Comparison of ENCODE assay signal across 8 cellular contexts in the genomic region with DNA sequence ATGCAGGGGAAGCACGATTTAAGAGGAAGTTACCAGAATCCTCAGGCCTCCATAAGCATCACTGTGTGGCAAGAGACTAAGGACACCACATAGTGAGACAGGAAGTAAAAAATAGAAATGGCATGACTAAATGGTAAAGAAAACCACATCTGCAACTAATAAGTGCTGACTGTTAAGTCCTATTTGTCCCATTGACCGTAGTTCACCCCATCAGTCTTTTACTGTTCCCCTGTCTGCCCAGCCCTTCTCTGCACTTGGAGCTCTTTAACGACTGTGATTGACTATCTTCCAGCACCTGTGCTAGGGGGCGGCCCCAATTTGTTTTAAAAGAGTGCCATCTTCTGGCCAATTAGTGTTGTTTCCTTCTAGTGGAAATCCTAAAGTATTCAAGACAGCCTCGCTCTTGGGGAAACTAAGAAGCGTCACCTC.
DNase-seq lines count a peak whose midpoint lies in the region; FAIRE-seq and TF ChIP-seq lines count a peak whose summit lies in the region.

No MANE protein-coding gene starts in this region.

- H3K9me2 ChIP-seq in SU-DHL-6 (replicated peaks; ENCODE audit: insufficient read depth, low read length), result no peaks in the 10 kb centered on the region
- no peaks in the 10 kb centered on the region for H3K9me2 ChIP-seq in hepatocyte (replicated peaks; ENCODE audit: insufficient read depth)

- DNase-seq in EH (ENCODE audit: low read depth) (peak; percentile 46), NCI-H1417 (lab: John Stamatoyannopoulos, UW) (peak; percentile 25 to 79 (median 33)), astrocyte (ENCODE audit: low read depth) (peak; percentile 25), hepatocyte (ENCODE audit: low spot score) (peak; percentile 77), smooth muscle cell of the brain vasculature (ENCODE audit: low read depth, low spot score) (peak; percentile 21), coronary artery (ENCODE audit: low spot score) (no peak)

- no peak overlapping the region for H3K4me3 Mint-ChIP-seq in astrocyte (ENCODE audit: unreplicated experiment)

- POLR2A ChIA-PET in HEK293 (lab: Yijun Ruan, JAX), result no interaction called here

- H3K9ac ChIP-seq in SU-DHL-6 (ENCODE audit: low read length), result no peak overlapping the region
- no peak overlapping the region for H3K9ac ChIP-seq in astrocyte (ENCODE audit: low read length)

- FAIRE-seq in astrocyte (lab: Jason Lieb, UNC), result peak; percentile 62

- H3K4me1 ChIP-seq in HEK293 (ENCODE audit: control insufficient read depth, insufficient read depth, low read length) (no peaks in the 10 kb centered on the region), astrocyte (ENCODE audit: insufficient read depth, low read length) (no peaks in the 10 kb centered on the region), hepatocyte (ENCODE audit: insufficient read depth) (peaks cover 4% of the 10 kb centered on the region)

- H3K4me3 ChIP-seq in HEK293 (ENCODE audit: low read depth, low read length) (no peak overlapping the region), SU-DHL-6 (ENCODE audit: insufficient read depth, low read length, poor library complexity, severe bottlenecking) (no peak overlapping the region), astrocyte (ENCODE audit: insufficient read depth, low read depth, low read length) (no peak overlapping the region), hepatocyte (no peak overlapping the region), coronary artery (no peak overlapping the region)

- peak; percentile 32; the same call in 1 of the 2 replicates for TF ChIP-seq CTCF in HEK293 (tag by site-specific recombination; IDR thresholded peaks at IDR 0.05)
- TF ChIP-seq CTCF in SU-DHL-6 (IDR thresholded peaks at IDR 0.05; ENCODE audit: insufficient read depth, low read length, poor library complexity, severe bottlenecking), result peak; percentile 18
- peak; percentile 27 for TF ChIP-seq CTCF in astrocyte (IDR thresholded peaks at IDR 0.05; ENCODE audit: insufficient read depth, low read depth, low read length)
- TF ChIP-seq CTCF in hepatocyte (IDR thresholded peaks at IDR 0.05; ENCODE audit: poor library complexity), result peak; percentile 78
- no peak for TF ChIP-seq CTCF in coronary artery (IDR thresholded peaks at IDR 0.05)

- H3K27ac ChIP-seq in HEK293 (ENCODE audit: extremely low read depth, low read depth, low read length), result no peak overlapping the region
- no peak overlapping the region for H3K27ac ChIP-seq in SU-DHL-6 (ENCODE audit: low read depth, low read length)
- no peak overlapping the region for H3K27ac ChIP-seq in astrocyte (ENCODE audit: low read depth, low read length)
- no peak overlapping the region for H3K27ac ChIP-seq in hepatocyte
- H3K27ac ChIP-seq in coronary artery, result no peak overlapping the region

- peaks cover 3% of the 10 kb centered on the region for H3K4me1 Mint-ChIP-seq in astrocyte (ENCODE audit: low read depth, unreplicated experiment)

- H3K79me2 ChIP-seq in SU-DHL-6 (ENCODE audit: insufficient read depth, low read length), result no peaks in the 10 kb centered on the region
- H3K79me2 ChIP-seq in astrocyte (ENCODE audit: insufficient read depth, low read length), result no peaks in the 10 kb centered on the region
- H3K79me2 ChIP-seq in hepatocyte, result no peaks in the 10 kb centered on the region

- no peaks in the 10 kb centered on the region for H3K9me3 Mint-ChIP-seq in astrocyte (ENCODE audit: unreplicated experiment)

- no peak overlapping the region for H3K4me2 ChIP-seq in SU-DHL-6 (ENCODE audit: low read depth, low read length, poor library complexity, severe bottlenecking)
- no peak overlapping the region for H3K4me2 ChIP-seq in astrocyte (ENCODE audit: low read length)
- no peak overlapping the region for H3K4me2 ChIP-seq in hepatocyte

- H2AFZ ChIP-seq in SU-DHL-6 (ENCODE audit: low read depth, low read length, severe bottlenecking), result no peak overlapping the region
- H2AFZ ChIP-seq in astrocyte (ENCODE audit: low read depth, low read length), result no peak overlapping the region
- no peak overlapping the region for H2AFZ ChIP-seq in hepatocyte

- H4K20me1 ChIP-seq in SU-DHL-6 (ENCODE audit: low read depth, low read length) (no peaks in the 10 kb centered on the region), astrocyte (ENCODE audit: insufficient read depth, low read length) (no peaks in the 10 kb centered on the region), hepatocyte (ENCODE audit: insufficient read depth, poor library complexity, severe bottlenecking) (no peaks in the 10 kb centered on the region)

- no peak overlapping the region for H3K27ac Mint-ChIP-seq in astrocyte (ENCODE audit: unreplicated experiment)

- no peaks in the 10 kb centered on the region for H3K27me3 Mint-ChIP-seq in astrocyte (ENCODE audit: low read depth, unreplicated experiment)

- H3K9me3 ChIP-seq in HEK293 (ENCODE audit: control insufficient read depth, insufficient read depth, low read depth, low read length), result no peaks in the 10 kb centered on the region
- H3K9me3 ChIP-seq in SU-DHL-6 (ENCODE audit: insufficient read depth, low read length), result no peaks in the 10 kb centered on the region
- no peaks in the 10 kb centered on the region for H3K9me3 ChIP-seq in astrocyte (ENCODE audit: insufficient read depth, low read depth, low read length)
- no peaks in the 10 kb centered on the region for H3K9me3 ChIP-seq in hepatocyte (ENCODE audit: low read depth)

- WGBS in hepatocyte (ENCODE audit: low lambda C conversion rate, missing lambda C conversion rate), result 23% methylated on average over 6 of the region's 6 CpGs

- no peaks in the 10 kb centered on the region for H3K27me3 ChIP-seq in SU-DHL-6 (ENCODE audit: low read length)
- no peaks in the 10 kb centered on the region for H3K27me3 ChIP-seq in astrocyte (ENCODE audit: insufficient read depth, low read length)
- H3K27me3 ChIP-seq in hepatocyte, result no peaks in the 10 kb centered on the region

- H3F3A ChIP-seq in SU-DHL-6 (ENCODE audit: insufficient read depth), result no peaks in the 10 kb centered on the region

- no peaks in the 10 kb centered on the region for H3K36me3 Mint-ChIP-seq in astrocyte (ENCODE audit: low read depth, unreplicated experiment)

- H3K36me3 ChIP-seq in HEK293 (ENCODE audit: control insufficient read depth in 2 of 2, insufficient read depth in 1 of 2, low read length in 2 of 2), result no peaks in the 10 kb centered on the region
- H3K36me3 ChIP-seq in SU-DHL-6 (ENCODE audit: low read length), result no peaks in the 10 kb centered on the region
- no peaks in the 10 kb centered on the region for H3K36me3 ChIP-seq in astrocyte (ENCODE audit: insufficient read depth, low read length)
- no peaks in the 10 kb centered on the region for H3K36me3 ChIP-seq in hepatocyte (replicated peaks; ENCODE audit: insufficient read depth, low read depth)

- CTCF ChIA-PET in HEK293 (lab: Yijun Ruan, JAX), result interaction anchor here (0.7 to 3.4 kb wide), 19 partner anchors 9 to 1935 kb away, joined by 3 to 59 read pairs (median 4); no protein-coding TSS in a partner anchor

TF ChIP-seq in HEK293, 187 proteins besides CTCF, POLR2A, EP300 and RAD21:
- TF ChIP-seq ZNF664 (tag by site-specific recombination; IDR thresholded peaks at IDR 0.05) (no peak), ZNF654 (tag by site-specific recombination; IDR thresholded peaks at IDR 0.05; ENCODE audit: low read depth) (peak; percentile 80), ZNF24 (tag by site-specific recombination; IDR thresholded peaks at IDR 0.05) (no peak)
- TF ChIP-seq, protein P1, sequence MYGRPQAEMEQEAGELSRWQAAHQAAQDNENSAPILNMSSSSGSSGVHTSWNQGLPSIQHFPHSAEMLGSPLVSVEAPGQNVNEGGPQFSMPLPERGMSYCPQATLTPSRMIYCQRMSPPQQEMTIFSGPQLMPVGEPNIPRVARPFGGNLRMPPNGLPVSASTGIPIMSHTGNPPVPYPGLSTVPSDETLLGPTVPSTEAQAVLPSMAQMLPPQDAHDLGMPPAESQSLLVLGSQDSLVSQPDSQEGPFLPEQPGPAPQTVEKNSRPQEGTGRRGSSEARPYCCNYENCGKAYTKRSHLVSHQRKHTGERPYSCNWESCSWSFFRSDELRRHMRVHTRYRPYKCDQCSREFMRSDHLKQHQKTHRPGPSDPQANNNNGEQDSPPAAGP (tag by site-specific recombination; IDR thresholded peaks at IDR 0.05), result no peak
